ENCODE assay signal across 11 cellular contexts in genomic region chr1:153697191-153697872, GRCh38. TPM values are rescaled to one million over a fixed set of nuclear protein-coding genes. Genes with fewer than 3 reads are reported as not detected.
DNase-seq lines count a peak whose midpoint lies in the region; ATAC-seq and TF ChIP-seq lines count a peak whose summit lies in the region.
"Had no signal": no experiment of that assay in that cellular context is flagged by ENCODE, and none has a peak within 500 bp of the region (broad histone marks: within the 10 kb centered on the region; RNA-seq: fewer than 3 reads in every experiment).

No MANE protein-coding gene starts in this region.

- peak overlapping the region; percentile 70; the same call in 1 of the 2 replicates for H3K14ac ChIP-seq in H9 (ENCODE audit: insufficient read depth, low read length)

- no peaks in the 10 kb centered on the region for H3K23me2 ChIP-seq in H9 (ENCODE audit: insufficient read length, low read depth, low read length, poor library complexity, severe bottlenecking)

- peak overlapping the region; percentile 88 to 95 (median 90) for H3K27ac Mint-ChIP-seq in H9
- H3K27ac Mint-ChIP-seq in stimulated activated memory B cell treated with anti-CD40 and anti-IgM and Interleukin-4, amounts not matched to agents 10 μg/mL and 1 μg/mL and 100 μg/mL, for 72 hours = peak overlapping the region; percentile 8

- peak overlapping the region; percentile 44 for H3K18ac ChIP-seq in H9 (ENCODE audit: insufficient read length, low read depth, low read length)

- H3K4ac ChIP-seq in H9 (ENCODE audit: low read depth, low read length) = no peak overlapping the region

- DNase-seq in H9 (peak; percentile 75), breast epithelium (ENCODE audit: low spot score in 2 of 2) (no peak), kidney epithelial cell (ENCODE audit: low read depth) (peak; percentile 79), activated gamma-delta T cell treated with Interleukin-2 at 50 U/mL for 16 hours (no peak), Ammon's horn (ENCODE audit: low spot score) (no peak)
- DNase-seq: NCI-H187, WERI-Rb-1 had no signal

- no CpG with 5 or more reads among the region's 11 CpGs for WGBS in H9 (ENCODE audit: extremely low coverage, insufficient read length, low lambda C conversion rate)

- H3K4me3 ChIP-seq in breast epithelium (no peak overlapping the region), kidney epithelial cell (ENCODE audit: low read depth, low read length) (no peak overlapping the region)

- H3K4me2 ChIP-seq in H9 (ENCODE audit: insufficient read depth, insufficient read length, low read length) = peak overlapping the region; percentile 8

- no peak overlapping the region for H4K5ac ChIP-seq in H9 (ENCODE audit: insufficient read length, low read depth, low read length)

- H3K27ac ChIP-seq in H9 (ENCODE audit: insufficient read length, low read depth, low read length) (no peak overlapping the region), breast epithelium (peak overlapping the region; percentile 54 to 92)
- H3K27ac ChIP-seq: epithelial cell of prostate, WERI-Rb-1 had no signal

- no peaks in the 10 kb centered on the region for H3K36me3 ChIP-seq in breast epithelium
- no peaks in the 10 kb centered on the region for H3K36me3 ChIP-seq in kidney epithelial cell (ENCODE audit: control insufficient read depth, insufficient read depth, low read length)
- H3K36me3 ChIP-seq: WERI-Rb-1 had no signal

- H3K27me3 ChIP-seq in H9 (ENCODE audit: insufficient read depth, low read length) (no peaks in the 10 kb centered on the region), breast epithelium (no peaks in the 10 kb centered on the region), kidney epithelial cell (ENCODE audit: control insufficient read depth, insufficient read depth, low read length) (peaks cover 4% of the 10 kb centered on the region)

- H4K20me1 ChIP-seq in H9 (ENCODE audit: control insufficient read depth, insufficient read depth, insufficient read length) = no peaks in the 10 kb centered on the region

- H3K56ac ChIP-seq in H9 (ENCODE audit: insufficient read length, low read depth, low read length) = no peak overlapping the region

- H3K79me2 ChIP-seq in H9 (ENCODE audit: insufficient read depth, low read length) = no peaks in the 10 kb centered on the region

- H3K4me1 ChIP-seq in H9 (ENCODE audit: insufficient read depth, low read length) = peaks cover 12% of the 10 kb centered on the region; the same call in 1 of the 2 replicates
- no peaks in the 10 kb centered on the region for H3K4me1 ChIP-seq in breast epithelium

- ATAC-seq in stimulated activated memory B cell treated with anti-CD40 and anti-IgM and Interleukin-4, amounts not matched to agents 10 μg/mL and 1 μg/mL and 100 μg/mL, for 72 hours = no peak
- ATAC-seq in GM21360 (IDR thresholded peaks at IDR 0.05; ENCODE audit: unreplicated experiment) (no peak), GM18873 (IDR thresholded peaks at IDR 0.05; ENCODE audit: low FRiP score, unreplicated experiment) (no peak)

- no peak overlapping the region for H3K23ac ChIP-seq in H9 (ENCODE audit: insufficient read length, low read depth, low read length)

- H2BK120ac ChIP-seq in H9 (ENCODE audit: low read depth, low read length, poor library complexity, severe bottlenecking) = no peak overlapping the region

- H2AK5ac ChIP-seq in H9 (ENCODE audit: insufficient read length, low read length) = no peak overlapping the region

- no peak overlapping the region for H3T11ph ChIP-seq in H9 (ENCODE audit: low read length)

- H3K9me3 ChIP-seq in H9 (ENCODE audit: control insufficient read depth, low read depth, low read length) (no peaks in the 10 kb centered on the region), breast epithelium (no peaks in the 10 kb centered on the region)

- TF ChIP-seq CTCF in H9 (conservative IDR thresholded peaks at IDR 0.05) (no peak), breast epithelium (IDR thresholded peaks at IDR 0.05) (no peak), kidney epithelial cell (IDR thresholded peaks at IDR 0.05; ENCODE audit: insufficient read depth, low read length, poor library complexity, severe bottlenecking) (no peak)

- no peak overlapping the region for H3K9ac ChIP-seq in H9 (ENCODE audit: extremely low read depth, insufficient read length, low read length)

- no peak for TF ChIP-seq POLR2A in breast epithelium (IDR thresholded peaks at IDR 0.05)

- H3K4me1 Mint-ChIP-seq in H9 = peaks cover 22 to 23% of the 10 kb centered on the region in 2 experiments
- peaks cover 6% of the 10 kb centered on the region for H3K4me1 Mint-ChIP-seq in stimulated activated memory B cell treated with anti-CD40 and anti-IgM and Interleukin-4, amounts not matched to agents 10 μg/mL and 1 μg/mL and 100 μg/mL, for 72 hours

- H2BK20ac ChIP-seq in H9 (ENCODE audit: low read depth, low read length, poor library complexity, severe bottlenecking) = no peak overlapping the region

- H2BK12ac ChIP-seq in H9 (ENCODE audit: insufficient read length, low read depth, low read length) = no peak overlapping the region

- no peaks in the 10 kb centered on the region for H3K79me1 ChIP-seq in H9 (ENCODE audit: insufficient read depth, low read depth, low read length, poor library complexity, severe bottlenecking)

- intact Hi-C loops in breast epithelium (cut with DNase I; ENCODE audit: low total_unique reads) = no loop called here

- no peaks in the 10 kb centered on the region for H3K9me3 Mint-ChIP-seq in H9
- H3K9me3 Mint-ChIP-seq in stimulated activated memory B cell treated with anti-CD40 and anti-IgM and Interleukin-4, amounts not matched to agents 10 μg/mL and 1 μg/mL and 100 μg/mL, for 72 hours = no peaks in the 10 kb centered on the region

- no peak overlapping the region for H2BK5ac ChIP-seq in H9 (ENCODE audit: insufficient read length, low read length)

- no peak overlapping the region for H4K8ac ChIP-seq in H9 (replicated peaks; ENCODE audit: insufficient read length, low read depth, low read length)

- peak overlapping the region in 1 of 2 experiments; percentile 51; a peak in 2 of 5 replicates for H3K4me3 Mint-ChIP-seq in H9
- H3K4me3 Mint-ChIP-seq in stimulated activated memory B cell treated with anti-CD40 and anti-IgM and Interleukin-4, amounts not matched to agents 10 μg/mL and 1 μg/mL and 100 μg/mL, for 72 hours = peak overlapping the region; percentile 40

- H2BK15ac ChIP-seq in H9 (ENCODE audit: low read depth, low read length) = no peak overlapping the region

- H2AFZ ChIP-seq in H9 (ENCODE audit: low read length) = no peak overlapping the region

- H3K36me3 Mint-ChIP-seq in H9 (ENCODE audit: insufficient read depth in 1 of 3, low read depth in 3 of 3) = peaks cover 0 to 2% (median 0%) of the 10 kb centered on the region in 3 experiments; a peak in 1 of 7 replicates
- H3K36me3 Mint-ChIP-seq in stimulated activated memory B cell treated with anti-CD40 and anti-IgM and Interleukin-4, amounts not matched to agents 10 μg/mL and 1 μg/mL and 100 μg/mL, for 72 hours = no peaks in the 10 kb centered on the region

- no peaks in the 10 kb centered on the region for H3K27me3 Mint-ChIP-seq in H9 (ENCODE audit: low read depth)
- H3K27me3 Mint-ChIP-seq in stimulated activated memory B cell treated with anti-CD40 and anti-IgM and Interleukin-4, amounts not matched to agents 10 μg/mL and 1 μg/mL and 100 μg/mL, for 72 hours = peaks cover 12% of the 10 kb centered on the region

- no peak overlapping the region for H4K91ac ChIP-seq in H9 (ENCODE audit: insufficient read length, low read depth, low read length)

RNA-seq across cellular contexts. Expression of gene NPR1, which starts 18.8 kb away (rescaled TPM):
- total RNA-seq in H9 (2021) = 8.6 and 8.9 TPM in 2 replicates
- 100 to 1,000 TPM in 1 of 3 donors, 10 to 100 TPM in 2; 19.9 to 134 (median 46.5) TPM for total RNA-seq in breast epithelium
- total RNA-seq in kidney epithelial cell = 2.0 and 2.1 TPM in 2 replicates

RNA-seq across cellular contexts. Expression of gene ILF2, which starts 26.5 kb away (rescaled TPM):
- total RNA-seq in H9 (2021) = 357 and 362 TPM in 2 replicates
- total RNA-seq in breast epithelium = 100 to 1,000 TPM in 2 of 3 donors, 10 to 100 TPM in 1; 92.2 to 169 (median 147) TPM
- 231 and 250 TPM in 2 replicates for total RNA-seq in kidney epithelial cell

RNA-seq across cellular contexts. Expression of gene INTS3, which starts 30.5 kb away (rescaled TPM):
- 65.4 and 67.1 TPM in 2 replicates for total RNA-seq in H9 (2021)
- total RNA-seq in breast epithelium = 10 to 100 TPM; 46.5 to 53.4 (median 51.7) TPM
- total RNA-seq in kidney epithelial cell = 33.8 and 36.4 TPM in 2 replicates

RNA-seq across cellular contexts. Expression of gene SNAPIN, which starts 38.8 kb away (rescaled TPM):
- total RNA-seq in H9 (2021) (29.0 and 29.5 TPM in 2 replicates), breast epithelium (10 to 100 TPM; 43.3 to 70.7 (median 54.2) TPM), kidney epithelial cell (61.0 and 65.0 TPM in 2 replicates)

Comparison
In these comparisons a context has a peak if more than half of its experiments do, and no peak if none do; other contexts are left out.
1. DNase-seq: peak in H9 (single experiment) and kidney epithelial cell (single experiment); none in breast epithelium (0 of 2), activated gamma-delta T cell treated with Interleukin-2 at 50 U/mL for 16 hours (single experiment) and Ammon's horn (single experiment).